Comparison of ENCODE assay signal across 25 cellular contexts in the genomic region with DNA sequence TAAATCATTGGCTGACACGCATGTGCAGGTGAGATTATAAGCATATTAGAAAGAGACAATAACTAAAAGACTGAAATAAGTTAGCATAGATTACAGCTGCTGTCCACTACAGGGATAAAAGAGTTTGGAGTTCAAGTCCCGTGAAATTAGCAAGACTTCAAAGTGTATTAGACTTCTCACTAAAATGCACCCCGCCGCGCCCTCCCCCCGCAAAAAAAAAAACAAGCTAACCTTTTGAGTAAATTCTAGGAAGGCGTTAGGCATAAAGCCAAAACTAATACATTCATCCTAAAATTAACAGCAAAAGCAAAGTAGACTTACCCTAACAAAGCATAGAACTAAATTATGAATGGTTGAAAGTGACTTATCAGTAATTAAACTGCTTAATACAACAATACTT.
DNase-seq lines count a peak whose midpoint lies in the region; ATAC-seq and TF ChIP-seq lines count a peak whose summit lies in the region.
"Had no signal": no experiment of that assay in that cellular context is flagged by ENCODE, and none has a peak within 500 bp of the region (broad histone marks: within the 10 kb centered on the region; RNA-seq: fewer than 3 reads in every experiment).

No MANE protein-coding gene starts in this region.

- TF ChIP-seq CTCF in GM23338 (conservative IDR thresholded peaks at IDR 0.05; ENCODE audit: low read depth in 2 of 2), result no peak
- no peak for TF ChIP-seq CTCF in PC-3 (conservative IDR thresholded peaks at IDR 0.05; ENCODE audit: low read depth, low read length)
- no peak for TF ChIP-seq CTCF in mesothelial cell of epicardium (IDR thresholded peaks at IDR 0.05; ENCODE audit: unreplicated experiment)

- H3K79me2 ChIP-seq in GM23338 (replicated peaks; ENCODE audit: insufficient read depth) (no peaks in the 10 kb centered on the region), PC-3 (ENCODE audit: low read length) (no peaks in the 10 kb centered on the region)

- H3K27me3 Mint-ChIP-seq in GM23338 (ENCODE audit: insufficient read depth, low read depth, poor library complexity) (no peaks in the 10 kb centered on the region), mesothelial cell of epicardium (ENCODE audit: low read depth) (no peaks in the 10 kb centered on the region)
- H3K27me3 Mint-ChIP-seq in effector memory CD8-positive, alpha-beta T cell, result no peaks in the 10 kb centered on the region

- no peak overlapping the region for H3K27ac ChIP-seq in GM23338 (ENCODE audit: low read depth)
- peak overlapping the region; percentile 29; the same call in 1 of the 2 replicates for H3K27ac ChIP-seq in PC-3 (ENCODE audit: low read length)
- H3K27ac ChIP-seq: C4-2B, Peyer's patch, SJCRH30 had no signal

- no peak overlapping the region for H2AFZ ChIP-seq in GM23338
- peak overlapping the region; percentile 74 for H2AFZ ChIP-seq in PC-3 (ENCODE audit: low read length)

- H3K4me3 ChIP-seq in GM23338 (no peak overlapping the region), PC-3 (ENCODE audit: low read length) (peak overlapping the region; percentile 61)
- H3K4me3 ChIP-seq: Peyer's patch, SJCRH30 had no signal

- no peak for ATAC-seq in GM23338
- ATAC-seq in PC-3, result 0 out of 2 replicates have a peak, but pooled peaks have one; percentile 18
- no peak for ATAC-seq in effector memory CD8-positive, alpha-beta T cell (replicated peaks)
- ATAC-seq: CD8-positive, alpha-beta T cell; SK-N-SH treated with all-trans-retinoic acid at 6 μM for 48 hours had no signal

- H3K4me1 ChIP-seq in GM23338 (ENCODE audit: insufficient read depth) (peaks cover 4% of the 10 kb centered on the region; the same call in 1 of the 2 replicates), PC-3 (ENCODE audit: insufficient read depth, low read length) (peaks cover 28% of the 10 kb centered on the region)
- H3K4me1 ChIP-seq: Peyer's patch, SJCRH30 had no signal

- H3K27me3 ChIP-seq in GM23338 (ENCODE audit: insufficient read depth), result no peaks in the 10 kb centered on the region
- no peaks in the 10 kb centered on the region for H3K27me3 ChIP-seq in PC-3 (ENCODE audit: low read length)
- H3K27me3 ChIP-seq: Peyer's patch, SJCRH30 had no signal

- H3K36me3 ChIP-seq in GM23338 (ENCODE audit: insufficient read depth) (no peaks in the 10 kb centered on the region), PC-3 (ENCODE audit: low read depth, low read length) (no peaks in the 10 kb centered on the region)
- H3K36me3 ChIP-seq: Peyer's patch, SJCRH30 had no signal

- DNase-seq in GM23338 (ENCODE audit: low spot score) (no peak), PC-3 (peak; percentile 34), dermis blood vessel endothelial cell (peak; percentile 45), mesothelial cell of epicardium (ENCODE audit: low spot score in 2 of 2, unreplicated experiment in 2 of 2) (no peak), AG20443 (ENCODE audit: low spot score) (no peak), D341Med (ENCODE audit: low spot score) (no peak)
- DNase-seq in stimulated activated CD4-positive, alpha-beta T cell treated with anti-CD3 and anti-CD28 coated beads, Interleukin-4, amount 100 ng/mL, for 4 hours, result no peak
- DNase-seq in effector memory CD8-positive, alpha-beta T cell, result no peak
- DNase-seq: AML-193; Caco-2; CD8-positive, alpha-beta T cell; DMS153; DND-41; H7; HFFc6; IMR-90; KG1; MM.1S; NCI-H1694; NCI-H2029 treated with DMSO at 0.1 percent for 48 hours; NCI-H526 treated with DMSO at 0.1 percent for 48 hours; Peyer's patch; SJCRH30 had no signal

- peak overlapping the region; percentile 68; the same call in 1 of the 2 replicates for H3K27ac Mint-ChIP-seq in GM23338
- H3K27ac Mint-ChIP-seq in mesothelial cell of epicardium, result peak overlapping the region; percentile 68
- no peak overlapping the region for H3K27ac Mint-ChIP-seq in effector memory CD8-positive, alpha-beta T cell
- H3K27ac Mint-ChIP-seq: CD8-positive, alpha-beta T cell; HFFc6 had no signal

- H3K9ac ChIP-seq in PC-3 (ENCODE audit: low read length), result no peak overlapping the region

- no TSS peak for BruUV-seq in PC-3 (replicated peaks; lab: Mats Ljungman, UMichigan)

- no peaks in the 10 kb centered on the region for H3K9me2 ChIP-seq in GM23338 (ENCODE audit: insufficient read depth)
- no peaks in the 10 kb centered on the region for H3K9me2 ChIP-seq in PC-3 (replicated peaks; ENCODE audit: low read length)

- H3K4me2 ChIP-seq in GM23338, result no peak overlapping the region
- H3K4me2 ChIP-seq in PC-3 (ENCODE audit: low read length), result peak overlapping the region; percentile 86

- no peaks in the 10 kb centered on the region for H3K36me3 Mint-ChIP-seq in GM23338 (ENCODE audit: low read depth)
- H3K36me3 Mint-ChIP-seq in mesothelial cell of epicardium, result no peaks in the 10 kb centered on the region
- no peaks in the 10 kb centered on the region for H3K36me3 Mint-ChIP-seq in effector memory CD8-positive, alpha-beta T cell (ENCODE audit: insufficient read depth)
- H3K36me3 Mint-ChIP-seq: CD8-positive, alpha-beta T cell had no signal

- POLR2A ChIA-PET in PC-3 (lab: Charles Lee; ENCODE audit: unreplicated experiment), result interaction anchor here (0.7 kb wide), 1 partner anchor 158 kb away, joined by 4 read pairs; no protein-coding TSS in a partner anchor

- no peaks in the 10 kb centered on the region for H4K20me1 ChIP-seq in GM23338 (replicated peaks; ENCODE audit: insufficient read depth)
- H4K20me1 ChIP-seq in PC-3 (ENCODE audit: low read length), result no peaks in the 10 kb centered on the region

- no peaks in the 10 kb centered on the region for H3K9me3 ChIP-seq in PC-3 (ENCODE audit: low read length)
- H3K9me3 ChIP-seq: Caco-2, Peyer's patch, SJCRH30 had no signal

- H3K9me3 Mint-ChIP-seq in GM23338 (no peaks in the 10 kb centered on the region), mesothelial cell of epicardium (no peaks in the 10 kb centered on the region)
- peaks cover 0 to 6% of the 10 kb centered on the region in 2 donors for H3K9me3 Mint-ChIP-seq in effector memory CD8-positive, alpha-beta T cell

- CTCF ChIA-PET in PC-3 (lab: Charles Lee), result no interaction called here

- intact Hi-C loops in PC-3 (cut with micrococcal nuclease), result no loop called here

- H3F3A ChIP-seq in GM23338 (replicated peaks; ENCODE audit: low read depth) (no peaks in the 10 kb centered on the region), PC-3 (ENCODE audit: low read length, unreplicated experiment) (no peaks in the 10 kb centered on the region)

- H3K4me1 Mint-ChIP-seq in GM23338 (peaks cover 17% of the 10 kb centered on the region; the same call in 2 of the 3 replicates), mesothelial cell of epicardium (peaks cover 21% of the 10 kb centered on the region)
- no peaks in the 10 kb centered on the region for H3K4me1 Mint-ChIP-seq in effector memory CD8-positive, alpha-beta T cell (ENCODE audit: low read depth in 2 of 2)

- H3K4me3 Mint-ChIP-seq in GM23338, result no peak overlapping the region
- H3K4me3 Mint-ChIP-seq in mesothelial cell of epicardium, result no peak overlapping the region
- H3K4me3 Mint-ChIP-seq in effector memory CD8-positive, alpha-beta T cell, result no peak overlapping the region
- H3K4me3 Mint-ChIP-seq: CD8-positive, alpha-beta T cell; HFFc6 had no signal

TF ChIP-seq in GM23338, 12 proteins besides CTCF, POLR2A, EP300 and RAD21 (continues in another document):
- TF ChIP-seq POLR2AphosphoS5 (IDR thresholded peaks at IDR 0.05; ENCODE audit: low read depth) (no peak), STAT1 (IDR thresholded peaks at IDR 0.05; ENCODE audit: unreplicated experiment) (no peak), ZNF331 (CRISPR knock-in tag; IDR thresholded peaks at IDR 0.05; ENCODE audit: low read depth) (no peak), NANOG (IDR thresholded peaks at IDR 0.05; ENCODE audit: borderline replicate concordance) (no peak)
- TF ChIP-seq, protein P1, sequence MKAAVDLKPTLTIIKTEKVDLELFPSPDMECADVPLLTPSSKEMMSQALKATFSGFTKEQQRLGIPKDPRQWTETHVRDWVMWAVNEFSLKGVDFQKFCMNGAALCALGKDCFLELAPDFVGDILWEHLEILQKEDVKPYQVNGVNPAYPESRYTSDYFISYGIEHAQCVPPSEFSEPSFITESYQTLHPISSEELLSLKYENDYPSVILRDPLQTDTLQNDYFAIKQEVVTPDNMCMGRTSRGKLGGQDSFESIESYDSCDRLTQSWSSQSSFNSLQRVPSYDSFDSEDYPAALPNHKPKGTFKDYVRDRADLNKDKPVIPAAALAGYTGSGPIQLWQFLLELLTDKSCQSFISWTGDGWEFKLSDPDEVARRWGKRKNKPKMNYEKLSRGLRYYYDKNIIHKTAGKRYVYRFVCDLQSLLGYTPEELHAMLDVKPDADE (IDR thresholded peaks at IDR 0.05), result no peak

Comparison
In these comparisons a context has a peak if more than half of its experiments do, and no peak if none do; other contexts are left out.
1. DNase-seq: peak in PC-3 (single experiment) and dermis blood vessel endothelial cell (single experiment); none in GM23338 (single experiment), mesothelial cell of epicardium (0 of 2), stimulated activated CD4-positive, alpha-beta T cell treated with anti-CD3 and anti-CD28 coated beads, Interleukin-4, amount 100 ng/mL, for 4 hours (0 of 2), effector memory CD8-positive, alpha-beta T cell (0 of 3), AG20443 (single experiment) and D341Med (single experiment).
2. H3K27ac Mint-ChIP-seq: peak in GM23338 (single experiment) and mesothelial cell of epicardium (single experiment); none in effector memory CD8-positive, alpha-beta T cell (0 of 2).